In the genomic region with DNA sequence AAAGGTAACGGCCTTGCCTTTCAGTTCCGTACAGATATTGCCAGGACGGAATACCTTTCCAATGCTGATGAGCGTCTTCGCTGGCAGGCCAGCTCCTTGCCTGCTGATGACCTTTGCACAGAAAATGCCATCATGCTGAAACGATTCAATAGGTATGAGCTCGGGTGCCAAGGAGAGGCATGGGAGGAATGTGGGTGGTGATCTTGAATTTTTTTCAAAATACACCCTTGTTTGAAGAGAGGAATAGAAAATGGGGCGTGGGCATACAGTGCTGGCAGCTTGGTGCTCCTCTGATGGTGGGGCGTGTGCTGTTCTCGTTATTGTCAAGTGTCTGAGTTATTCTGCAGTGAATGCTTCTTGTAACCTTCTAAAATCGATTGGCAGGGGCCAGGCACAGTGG, we compare ENCODE assay signal across 18 cellular contexts.
"Had no signal": no experiment of that assay in that cellular context is flagged by ENCODE, and none has a peak within 500 bp of the region (broad histone marks: within the 10 kb centered on the region; RNA-seq: fewer than 3 reads in every experiment).

No MANE protein-coding gene starts in this region.

- DNase-seq: activated CD4-positive, alpha-beta T cell treated with anti-CD3 and anti-CD28 coated beads, Interleukin-2, amount 50 U/mL, for 48 hours; activated CD4-positive, CD25-positive, alpha-beta regulatory T cell treated with anti-CD3 and anti-CD28 coated beads, Interleukin-2, amount 50 U/mL, for 72 hours; activated naive CD4-positive, alpha-beta T cell treated with Interleukin-2 at 50 U/mL for 16 hours; activated T-cell treated with anti-CD3 and anti-CD28 coated beads, Interleukin-2, amount 50 U/mL, for 72 hours; adrenal gland; erythroblast; kidney; naive thymus-derived CD8-positive, alpha-beta T cell; psoas muscle; spleen; stimulated activated CD4-positive, alpha-beta T cell treated with anti-CD3 and anti-CD28 coated beads, Interleukin-1b, Interleukin-23, amount 100 ng/mL, for 48 hours; stimulated activated naive CD4-positive, alpha-beta T cell; substantia nigra had no signal

- H3K27ac ChIP-seq: adrenal gland, hepatocyte, psoas muscle, spleen had no signal

- H3K4me3 Mint-ChIP-seq: activated T-cell treated with anti-CD3 and anti-CD28 coated beads, Interleukin-2, amount 50 U/mL, for 72 hours; dendritic cell treated with granulocyte-macrophage colony-stimulating factor and Interleukin-4, amounts not matched to agents 40 ng/mL and 50 ng/mL, for 4 days; naive thymus-derived CD8-positive, alpha-beta T cell; T-helper 2 cell treated with Interferon-gamma antibody and Interleukin-4, amounts not matched to agents 5 μg/mL and 100 μg/mL, for 36 hours; type B pancreatic cell had no signal

- H3K4me1 Mint-ChIP-seq: naive thymus-derived CD8-positive, alpha-beta T cell had no signal

- H3K4me1 ChIP-seq: adrenal gland, psoas muscle, spleen had no signal

- H3K27me3 Mint-ChIP-seq: dendritic cell treated with granulocyte-macrophage colony-stimulating factor and Interleukin-4, amounts not matched to agents 40 ng/mL and 50 ng/mL, for 4 days; naive thymus-derived CD8-positive, alpha-beta T cell; type B pancreatic cell had no signal

- H3K27me3 ChIP-seq: adrenal gland, hepatocyte, spleen had no signal

- H3K4me3 ChIP-seq: adrenal gland, hepatocyte, psoas muscle, spleen had no signal

- H3K9me3 ChIP-seq: adrenal gland, psoas muscle, spleen had no signal

- ATAC-seq: activated T-cell treated with anti-CD3 and anti-CD28 coated beads, Interleukin-2, amount 50 U/mL, for 72 hours; naive thymus-derived CD8-positive, alpha-beta T cell; psoas muscle; sciatic nerve had no signal

- H3K27ac Mint-ChIP-seq: activated T-cell treated with anti-CD3 and anti-CD28 coated beads, Interleukin-2, amount 50 U/mL, for 72 hours; dendritic cell treated with granulocyte-macrophage colony-stimulating factor and Interleukin-4, amounts not matched to agents 40 ng/mL and 50 ng/mL, for 4 days; T-helper 2 cell treated with Interferon-gamma antibody and Interleukin-4, amounts not matched to agents 5 μg/mL and 100 μg/mL, for 36 hours had no signal

- H3K9me3 Mint-ChIP-seq: activated T-cell treated with anti-CD3 and anti-CD28 coated beads, Interleukin-2, amount 50 U/mL, for 72 hours; dendritic cell treated with granulocyte-macrophage colony-stimulating factor and Interleukin-4, amounts not matched to agents 40 ng/mL and 50 ng/mL, for 4 days; naive thymus-derived CD8-positive, alpha-beta T cell; T-helper 2 cell treated with Interferon-gamma antibody and Interleukin-4, amounts not matched to agents 5 μg/mL and 100 μg/mL, for 36 hours; type B pancreatic cell had no signal
